Comparison of ENCODE assay signal across 1 cellular context in the genomic region with DNA sequence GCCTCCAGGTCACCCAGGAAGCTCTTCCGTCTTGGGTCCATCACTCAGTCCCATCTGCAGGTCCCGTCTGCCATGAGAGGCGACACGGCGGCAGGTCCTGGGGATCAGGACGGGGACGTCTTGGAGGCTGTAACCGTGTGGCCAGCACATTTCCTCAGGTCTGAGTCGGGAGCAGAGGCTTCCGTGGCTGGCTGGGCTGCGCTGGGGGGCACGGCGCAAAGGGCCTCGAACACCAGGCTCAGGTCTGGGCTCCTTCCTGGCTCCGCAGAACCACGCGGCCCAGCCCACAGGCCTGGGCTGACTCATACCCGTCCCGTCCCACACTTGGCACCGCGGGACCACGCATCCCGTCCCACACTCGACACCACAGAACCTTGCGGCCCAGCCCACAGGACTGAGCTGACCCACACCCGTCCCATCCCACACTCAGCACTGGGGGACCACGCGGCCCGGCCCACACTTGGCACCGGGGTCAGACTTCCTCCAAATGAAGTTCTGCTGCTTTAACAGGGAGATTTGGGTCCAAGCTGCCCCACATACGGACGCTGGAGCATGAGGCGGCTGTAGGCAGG.
TF ChIP-seq lines count a peak whose summit lies in the region.

No MANE protein-coding gene starts in this region.

TF ChIP-seq in GM12878, 131 proteins besides CTCF, POLR2A, EP300 and RAD21 (continued from another document):
- no peak for TF ChIP-seq STAT3 (IDR thresholded peaks at IDR 0.05; ENCODE audit: low read depth, low read length)
